Comparison of ENCODE assay signal across 16 cellular contexts in genomic region chr12:122948605-122949004, GRCh38. TPM values are rescaled to one million over a fixed set of nuclear protein-coding genes. Genes with fewer than 3 reads are reported as not detected.
DNase-seq lines count a peak whose midpoint lies in the region; ATAC-seq and TF ChIP-seq lines count a peak whose summit lies in the region.
"Had no signal": no experiment of that assay in that cellular context is flagged by ENCODE, and none has a peak within 500 bp of the region (broad histone marks: within the 10 kb centered on the region; RNA-seq: fewer than 3 reads in every experiment).

No MANE protein-coding gene starts in this region.

- H3K4me3 Mint-ChIP-seq in CD14-positive monocyte, result peak overlapping the region in 1 of 2 donors; percentile 26
- no peak overlapping the region for H3K4me3 Mint-ChIP-seq in central memory CD8-positive, alpha-beta T cell
- H3K4me3 Mint-ChIP-seq in osteocyte (ENCODE audit: unreplicated experiment), result no peak overlapping the region
- no peak overlapping the region for H3K4me3 Mint-ChIP-seq in activated CD4-positive, alpha-beta memory T cell treated with anti-CD3 and anti-CD28 coated beads, Interleukin-2, amount 10 ng/mL, durations not matched to agents 7 days and 5 days
- H3K4me3 Mint-ChIP-seq: CD4-positive, alpha-beta memory T cell had no signal

- CTCF ChIA-PET in activated CD4-positive, alpha-beta memory T cell treated with anti-CD3 and anti-CD28 coated beads, Interleukin-2, amount 10 ng/mL, durations not matched to agents 7 days and 5 days (lab: Charles Lee), result interaction anchor here (1.1 to 9.4 kb wide), 3 partner anchors 17 to 155 kb away, joined by 4 to 74 read pairs (median 47); no protein-coding TSS in a partner anchor

- peak overlapping the region in 4 of 7 donors; percentile 57 to 100 (median 88) for H3K27ac Mint-ChIP-seq in CD14-positive monocyte
- H3K27ac Mint-ChIP-seq in central memory CD8-positive, alpha-beta T cell (ENCODE audit: low read depth), result peak overlapping the region; percentile 10
- H3K27ac Mint-ChIP-seq in osteocyte (ENCODE audit: unreplicated experiment), result peak overlapping the region; percentile 98
- H3K27ac Mint-ChIP-seq in activated CD4-positive, alpha-beta memory T cell treated with anti-CD3 and anti-CD28 coated beads, Interleukin-2, amount 10 ng/mL, durations not matched to agents 7 days and 5 days, result no peak overlapping the region
- H3K27ac Mint-ChIP-seq: CD4-positive, alpha-beta memory T cell had no signal

- ATAC-seq in central memory CD8-positive, alpha-beta T cell (replicated peaks; ENCODE audit: extremely low read depth, poor library complexity, severe bottlenecking), result no peak

- H3K4me1 Mint-ChIP-seq in CD14-positive monocyte, result peaks cover 38% of the 10 kb centered on the region
- H3K4me1 Mint-ChIP-seq in central memory CD8-positive, alpha-beta T cell, result peaks cover 16% of the 10 kb centered on the region
- peaks cover 55% of the 10 kb centered on the region for H3K4me1 Mint-ChIP-seq in osteocyte (ENCODE audit: unreplicated experiment)
- peaks cover 33% of the 10 kb centered on the region for H3K4me1 Mint-ChIP-seq in activated CD4-positive, alpha-beta memory T cell treated with anti-CD3 and anti-CD28 coated beads, Interleukin-2, amount 10 ng/mL, durations not matched to agents 7 days and 5 days

- intact Hi-C loops in CD14-positive monocyte (cut with micrococcal nuclease), result loop anchor here in 1 of 2 donors (5.0 kb wide), 1 partner anchor 56 kb away; no protein-coding TSS in a partner anchor

- H3K36me3 Mint-ChIP-seq in CD14-positive monocyte, result peaks cover 0 to 3% of the 10 kb centered on the region in 2 donors
- peaks cover 2% of the 10 kb centered on the region for H3K36me3 Mint-ChIP-seq in central memory CD8-positive, alpha-beta T cell (ENCODE audit: insufficient read depth)
- no peaks in the 10 kb centered on the region for H3K36me3 Mint-ChIP-seq in osteocyte (ENCODE audit: unreplicated experiment)
- H3K36me3 Mint-ChIP-seq in activated CD4-positive, alpha-beta memory T cell treated with anti-CD3 and anti-CD28 coated beads, Interleukin-2, amount 10 ng/mL, durations not matched to agents 7 days and 5 days (ENCODE audit: low read depth), result no peaks in the 10 kb centered on the region
- H3K36me3 Mint-ChIP-seq: CD4-positive, alpha-beta memory T cell had no signal

- POLR2A ChIA-PET in activated CD4-positive, alpha-beta memory T cell treated with anti-CD3 and anti-CD28 coated beads, Interleukin-2, amount 10 ng/mL, durations not matched to agents 7 days and 5 days (lab: Charles Lee), result interaction anchor here (1.7 to 3.3 kb wide), 3 partner anchors 61 to 113 kb away, joined by 5 to 12 read pairs (median 6); partner anchors contain the start of gene HIP1R

- TF ChIP-seq CTCF in CD14-positive monocyte (IDR thresholded peaks at IDR 0.05) (no peak), osteocyte (IDR thresholded peaks at IDR 0.05) (no peak)

- DNase-seq in CD14-positive monocyte (ENCODE audit: low spot score) (no peak), D341Med (ENCODE audit: low spot score) (peak; percentile 23), osteocyte (ENCODE audit: extremely low spot score, unreplicated experiment) (no peak), ecto neural progenitor cell (ENCODE audit: low spot score) (no peak)
- DNase-seq in central memory CD8-positive, alpha-beta T cell (ENCODE audit: low spot score in 2 of 2), result no peak
- no peak for DNase-seq in activated CD4-positive, alpha-beta memory T cell treated with anti-CD3 and anti-CD28 coated beads, Interleukin-2, amount 10 ng/mL, durations not matched to agents 7 days and 5 days
- no peak for DNase-seq in activated CD4-positive, alpha-beta T cell treated with anti-CD3 and anti-CD28 coated beads for 1 hour
- DNase-seq: CD4-positive, alpha-beta memory T cell; GDM1; MV-4-11; NCI-H1105 treated with DMSO at 0.1 percent for 48 hours; NCI-H2029 treated with DMSO at 0.1 percent for 48 hours; NCI-H226; NCI-H510A treated with DMSO at 0.1 percent for 48 hours; NCI-H774; SHP77 had no signal

- peaks cover 3 to 7% (median 6%) of the 10 kb centered on the region in 3 donors for H3K27me3 Mint-ChIP-seq in CD14-positive monocyte (ENCODE audit: low read depth in 3 of 3)
- H3K27me3 Mint-ChIP-seq in central memory CD8-positive, alpha-beta T cell, result no peaks in the 10 kb centered on the region
- no peaks in the 10 kb centered on the region for H3K27me3 Mint-ChIP-seq in osteocyte (ENCODE audit: unreplicated experiment)
- no peaks in the 10 kb centered on the region for H3K27me3 Mint-ChIP-seq in activated CD4-positive, alpha-beta memory T cell treated with anti-CD3 and anti-CD28 coated beads, Interleukin-2, amount 10 ng/mL, durations not matched to agents 7 days and 5 days
- H3K27me3 Mint-ChIP-seq: CD4-positive, alpha-beta memory T cell had no signal

- H3K9me3 Mint-ChIP-seq in CD14-positive monocyte (peaks cover 0 to 2% (median 0%) of the 10 kb centered on the region in 7 donors), osteocyte (ENCODE audit: unreplicated experiment) (no peaks in the 10 kb centered on the region)
- H3K9me3 Mint-ChIP-seq in central memory CD8-positive, alpha-beta T cell, result no peaks in the 10 kb centered on the region
- H3K9me3 Mint-ChIP-seq in activated CD4-positive, alpha-beta memory T cell treated with anti-CD3 and anti-CD28 coated beads, Interleukin-2, amount 10 ng/mL, durations not matched to agents 7 days and 5 days, result no peaks in the 10 kb centered on the region
- H3K9me3 Mint-ChIP-seq: CD4-positive, alpha-beta memory T cell had no signal

RNA-seq across cellular contexts. Expression of gene ABCB9, which starts 17.7 kb away (rescaled TPM):
- under 1 TPM; 0.14 to 0.22 TPM for polyA plus RNA-seq in CD14-positive monocyte
- total RNA-seq in osteocyte, result 13.1 and 13.4 TPM in 2 replicates
- total RNA-seq in activated CD4-positive, alpha-beta memory T cell treated with anti-CD3 and anti-CD28 coated beads, Interleukin-2, amount 10 ng/mL, durations not matched to agents 7 days and 5 days, result 1 to 10 TPM; 3.2 to 3.3 TPM

RNA-seq across cellular contexts. Expression of gene OGFOD2, which starts 26.4 kb away (rescaled TPM):
- 10 to 100 TPM; 13.0 to 13.6 TPM for polyA plus RNA-seq in CD14-positive monocyte
- total RNA-seq in osteocyte, result 16.7 and 20.2 TPM in 2 replicates
- 10 to 100 TPM; 24.7 to 25.4 TPM for total RNA-seq in activated CD4-positive, alpha-beta memory T cell treated with anti-CD3 and anti-CD28 coated beads, Interleukin-2, amount 10 ng/mL, durations not matched to agents 7 days and 5 days

RNA-seq across cellular contexts. Expression of gene ARL6IP4, which starts 31.9 kb away (rescaled TPM):
- 100 to 1,000 TPM; 152 to 167 TPM for polyA plus RNA-seq in CD14-positive monocyte
- 166 and 171 TPM in 2 replicates for total RNA-seq in osteocyte
- 100 to 1,000 TPM; 166 to 175 TPM for total RNA-seq in activated CD4-positive, alpha-beta memory T cell treated with anti-CD3 and anti-CD28 coated beads, Interleukin-2, amount 10 ng/mL, durations not matched to agents 7 days and 5 days

RNA-seq across cellular contexts. Expression of gene VPS37B, which starts 52.7 kb away (rescaled TPM):
- 10 to 100 TPM; 12.3 to 16.4 TPM for polyA plus RNA-seq in CD14-positive monocyte
- 27.5 and 29.9 TPM in 2 replicates for total RNA-seq in osteocyte
- total RNA-seq in activated CD4-positive, alpha-beta memory T cell treated with anti-CD3 and anti-CD28 coated beads, Interleukin-2, amount 10 ng/mL, durations not matched to agents 7 days and 5 days, result 10 to 100 TPM; 27.1 to 27.7 TPM
